In the genomic region with DNA sequence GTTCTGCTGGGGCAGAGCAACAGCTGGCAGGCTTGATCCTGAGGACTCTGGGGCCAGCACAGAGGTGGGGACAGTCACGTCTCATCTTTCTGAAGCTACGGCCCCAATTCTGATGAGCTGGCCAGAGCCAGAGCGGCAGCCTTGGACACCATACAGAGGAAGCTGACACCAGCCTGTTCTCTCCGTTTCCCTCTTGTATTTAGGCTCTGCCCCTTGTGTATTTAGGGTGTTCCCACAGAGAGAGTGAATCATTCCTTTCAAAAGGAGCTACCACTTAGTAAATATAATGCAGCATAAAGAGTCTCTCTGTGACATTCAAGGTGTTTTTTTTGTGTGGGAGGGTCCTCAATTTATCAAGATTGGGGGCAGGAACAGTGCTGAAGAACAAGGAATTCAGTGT, we compare ENCODE assay signal across 29 cellular contexts.
"Had no signal": no experiment of that assay in that cellular context is flagged by ENCODE, and none has a peak within 500 bp of the region (broad histone marks: within the 10 kb centered on the region; RNA-seq: fewer than 3 reads in every experiment).

No MANE protein-coding gene starts in this region.

- H3K9ac ChIP-seq: neural progenitor cell, parathyroid adenoma had no signal

- DNase-seq: naive thymus-derived CD4-positive, alpha-beta T cell; natural killer cell; occipital lobe; ovary; posterior cingulate gyrus; psoas muscle; right cardiac atrium; spleen; stimulated activated CD4-positive, alpha-beta T cell treated with anti-CD3 and anti-CD28 coated beads, Interleukin-12 subunit alpha, Interleukin-12 subunit beta, amount 100 ng/mL, for 4 hours; stimulated activated CD4-positive, alpha-beta T cell treated with anti-CD3 and anti-CD28 coated beads, Interleukin-1b, Interleukin-23, amount 100 ng/mL, for 48 hours; stimulated activated CD4-positive, alpha-beta T cell treated with anti-CD3 and anti-CD28 coated beads, Interleukin-4, amount 100 ng/mL, for 1 hour; stimulated activated CD4-positive, alpha-beta T cell treated with anti-CD3 and anti-CD28 coated beads, Interleukin-4, amount 100 ng/mL, for 4 hours; stimulated activated naive CD4-positive, alpha-beta T cell; stimulated activated naive CD8-positive, alpha-beta T cell treated with anti-CD3 and anti-CD28 coated beads, Interleukin-15, amount 100 ng/mL, for 72 hours; stimulated activated naive CD8-positive, alpha-beta T cell treated with anti-CD3 and anti-CD28 coated beads, Interleukin-15, Interleukin-2, amounts not matched to agents 100 U/mL and 50 U/mL, for 24 hours; substantia nigra; testis; tibial artery; transverse colon; upper lobe of left lung had no signal

- H2AFZ ChIP-seq: neural progenitor cell, parathyroid adenoma had no signal

- H3K79me2 ChIP-seq: parathyroid adenoma had no signal

- H3K9me3 ChIP-seq: ovary, psoas muscle, testis, transverse colon, vagina had no signal

- H3K27ac ChIP-seq: neural progenitor cell, ovary, parathyroid adenoma, psoas muscle, skin epidermis, spleen, suprapubic skin, testis, tibial artery, transverse colon, upper lobe of left lung, vagina had no signal

- H3K4me3 ChIP-seq: neural progenitor cell, ovary, psoas muscle, skin epidermis, smooth muscle cell, spleen, suprapubic skin, testis, tibial artery, transverse colon, upper lobe of left lung, vagina had no signal

- ATAC-seq: naive thymus-derived CD4-positive, alpha-beta T cell; natural killer cell; psoas muscle; right cardiac atrium; sciatic nerve; stimulated activated effector memory CD8-positive, alpha-beta T cell treated with anti-CD3 and anti-CD28 coated beads, Interleukin-12 subunit alpha, Interleukin-12 subunit beta, amount 100 ng/mL, for 72 hours; stimulated activated naive CD8-positive, alpha-beta T cell treated with anti-CD3 and anti-CD28 coated beads, Interleukin-15, amount 100 ng/mL, for 72 hours; stimulated activated naive CD8-positive, alpha-beta T cell treated with anti-CD3 and anti-CD28 coated beads, Interleukin-15, Interleukin-2, amounts not matched to agents 100 U/mL and 50 U/mL, for 24 hours had no signal

- H3K27me3 ChIP-seq: neural progenitor cell, ovary, spleen, suprapubic skin, testis, tibial artery, transverse colon, upper lobe of left lung, vagina had no signal

- FAIRE-seq: urothelium cell line had no signal

- H3K4me2 ChIP-seq: neural progenitor cell, smooth muscle cell had no signal

- H3K36me3 ChIP-seq: neural progenitor cell, ovary, spleen, suprapubic skin, transverse colon, upper lobe of left lung, vagina had no signal

- H3K4me1 ChIP-seq: neural progenitor cell, parathyroid adenoma, psoas muscle, spleen, suprapubic skin, testis, tibial artery, transverse colon, upper lobe of left lung, vagina had no signal
